In the genomic region with DNA sequence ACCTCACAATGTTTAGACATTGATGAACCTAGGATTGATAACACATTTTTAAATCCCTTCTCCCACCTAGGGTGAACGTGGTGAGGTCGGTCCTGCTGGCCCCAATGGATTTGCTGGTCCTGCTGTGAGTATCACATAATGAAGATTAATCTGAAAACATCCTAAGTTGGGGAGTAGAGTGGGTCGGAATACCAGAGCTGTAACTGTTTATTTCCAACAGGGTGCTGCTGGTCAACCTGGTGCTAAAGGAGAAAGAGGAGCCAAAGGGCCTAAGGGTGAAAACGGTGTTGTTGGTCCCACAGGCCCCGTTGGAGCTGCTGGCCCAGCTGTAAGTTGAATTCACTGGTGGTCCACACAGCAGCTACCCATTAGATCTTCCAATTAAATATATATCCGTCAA, we compare ENCODE assay signal across 15 cellular contexts. TPM values are rescaled to one million over a fixed set of nuclear protein-coding genes. Genes with fewer than 3 reads are reported as not detected.
DNase-seq lines count a peak whose midpoint lies in the region; ATAC-seq and TF ChIP-seq lines count a peak whose summit lies in the region.
"Had no signal": no experiment of that assay in that cellular context is flagged by ENCODE, and none has a peak within 500 bp of the region (broad histone marks: within the 10 kb centered on the region; RNA-seq: fewer than 3 reads in every experiment).

No MANE protein-coding gene starts in this region.

- no peaks in the 10 kb centered on the region for H3K9me2 ChIP-seq in hepatocyte (replicated peaks; ENCODE audit: insufficient read depth)

- H2AFZ ChIP-seq in IMR-90 (replicated peaks; ENCODE audit: low read length, poor library complexity) (no peak overlapping the region), hepatocyte (no peak overlapping the region)

- H3K9ac ChIP-seq in IMR-90 (ENCODE audit: low read depth, low read length): peak overlapping the region; percentile 42; the same call in 1 of the 2 replicates
- H3K9ac ChIP-seq: BLaER1 treated with 17β-estradiol and CSF1 and Interleukin-3, amounts not matched to agents 10 nM and 100 nM had no signal

- peak overlapping the region; percentile 5 for H2BK20ac ChIP-seq in IMR-90 (ENCODE audit: low read depth, low read length)

- dilution Hi-C loops in IMR-90 (cut with HindIII; ENCODE audit: low sequenced_read_pairs, unreplicated experiment): no loop called here

- TF ChIP-seq POLR2A in IMR-90 (IDR thresholded peaks at IDR 0.05; ENCODE audit: low read depth, low read length): no peak

- peak overlapping the region; percentile 86; the same call in 1 of the 2 replicates for H3K23ac ChIP-seq in IMR-90 (ENCODE audit: low read depth, low read length)

- ATAC-seq in IMR-90 (ENCODE audit: low read depth) (no peak), GM18873 (IDR thresholded peaks at IDR 0.05; ENCODE audit: low FRiP score, unreplicated experiment) (no peak)

- H3K36me3 ChIP-seq in IMR-90 (ENCODE audit: control insufficient read depth, insufficient read depth, low read length) (peaks cover 88% of the 10 kb centered on the region), hepatocyte (replicated peaks; ENCODE audit: insufficient read depth, low read depth) (peaks cover 3% of the 10 kb centered on the region), urinary bladder (ENCODE audit: insufficient read depth) (peaks cover 4% of the 10 kb centered on the region)
- H3K36me3 ChIP-seq: BLaER1 treated with 17β-estradiol and CSF1 and Interleukin-3, amounts not matched to agents 10 nM and 100 nM had no signal

- H3K79me1 ChIP-seq in IMR-90 (ENCODE audit: low read depth in 1 of 2, low read length in 2 of 2): peaks cover 41 to 49% of the 10 kb centered on the region in 2 experiments

- POLR2A ChIA-PET in IMR-90 (lab: Charles Lee; ENCODE audit: unreplicated experiment): no interaction called here

- H3K9me3 ChIP-seq in IMR-90 (ENCODE audit: control insufficient read depth, insufficient read depth, low read length) (no peaks in the 10 kb centered on the region), hepatocyte (ENCODE audit: low read depth) (no peaks in the 10 kb centered on the region)
- H3K9me3 ChIP-seq: BLaER1 treated with 17β-estradiol and CSF1 and Interleukin-3, amounts not matched to agents 10 nM and 100 nM had no signal

- peak overlapping the region; percentile 19; the same call in 1 of the 2 replicates for H3K56ac ChIP-seq in IMR-90 (ENCODE audit: extremely low read depth, insufficient read depth, low read length)

- CTCF ChIA-PET in IMR-90 (lab: Yijun Ruan, JAX): interaction anchor here (0.5 to 0.8 kb wide), 2 partner anchors 125 to 1717 kb away, joined by 3 to 5 read pairs; no protein-coding TSS in a partner anchor

- no peak for TF ChIP-seq CTCF in IMR-90 (conservative IDR thresholded peaks at IDR 0.05; ENCODE audit: low read depth, low read length)
- TF ChIP-seq CTCF in choroid plexus epithelial cell (conservative IDR thresholded peaks at IDR 0.05; ENCODE audit: low read depth, low read length): no peak
- TF ChIP-seq CTCF in hepatocyte (IDR thresholded peaks at IDR 0.05; ENCODE audit: poor library complexity): no peak

- intact Hi-C loops in IMR-90 (cut with micrococcal nuclease): no loop called here

- peak overlapping the region; percentile 9 for H4K5ac ChIP-seq in IMR-90 (ENCODE audit: low read depth, low read length)

- H3K4me3 ChIP-seq in IMR-90 (ENCODE audit: insufficient read depth, low read depth, low read length): no peak overlapping the region
- H3K4me3 ChIP-seq in choroid plexus epithelial cell (ENCODE audit: low read depth, low read length): no peak overlapping the region
- H3K4me3 ChIP-seq in hepatocyte: no peak overlapping the region
- H3K4me3 ChIP-seq in urinary bladder (ENCODE audit: low read depth, low read length): no peak overlapping the region
- H3K4me3 ChIP-seq: BLaER1 treated with 17β-estradiol and CSF1 and Interleukin-3, amounts not matched to agents 10 nM and 100 nM had no signal

- H3K27me3 ChIP-seq in IMR-90 (ENCODE audit: control insufficient read depth, insufficient read depth, low read length) (no peaks in the 10 kb centered on the region), hepatocyte (no peaks in the 10 kb centered on the region)
- H3K27me3 ChIP-seq: BLaER1 treated with 17β-estradiol and CSF1 and Interleukin-3, amounts not matched to agents 10 nM and 100 nM had no signal

- DNase-seq in IMR-90 (peak; percentile 35), choroid plexus epithelial cell (ENCODE audit: low read depth) (peak; percentile 38), hepatocyte (ENCODE audit: low spot score) (no peak), DMS53 treated with DMSO at 0.1 percent for 48 hours (lab: John Stamatoyannopoulos, UW; ENCODE audit: unreplicated experiment) (no peak), COLO829 (ENCODE audit: low spot score) (no peak)
- DNase-seq in activated effector memory CD4-positive, alpha-beta T cell treated with anti-CD3 and anti-CD28 coated beads, Interleukin-2, amount 50 U/mL, for 16 hours: no peak
- DNase-seq: H7, Karpas-422, NCI-H1436, NCI-H2029 treated with DMSO at 0.1 percent for 48 hours, NCI-H510A treated with DMSO at 0.1 percent for 48 hours, SHP77 treated with DMSO at 0.1 percent for 48 hours had no signal

- TF ChIP-seq RAD21 in IMR-90 (IDR thresholded peaks at IDR 0.05; ENCODE audit: low read length): no peak

- peak overlapping the region; percentile 99 for H2BK5ac ChIP-seq in IMR-90 (ENCODE audit: low read depth, low read length, poor library complexity, severe bottlenecking)

- H4K20me1 ChIP-seq in IMR-90 (ENCODE audit: insufficient read depth, low read length) (peaks cover 37% of the 10 kb centered on the region), hepatocyte (ENCODE audit: insufficient read depth, poor library complexity, severe bottlenecking) (peaks cover 28% of the 10 kb centered on the region)
- H4K20me1 ChIP-seq: BLaER1 treated with 17β-estradiol and CSF1 and Interleukin-3, amounts not matched to agents 10 nM and 100 nM had no signal

- peak overlapping the region; percentile 49 for H3K14ac ChIP-seq in IMR-90 (replicated peaks; ENCODE audit: low read depth, low read length)

- no TSS peak for BruUV-seq in IMR-90 (replicated peaks; lab: Mats Ljungman, UMichigan)

- H2AK9ac ChIP-seq in IMR-90 (replicated peaks; ENCODE audit: low read depth, low read length, poor library complexity): no peak overlapping the region

- H2BK120ac ChIP-seq in IMR-90 (ENCODE audit: low read depth, low read length): peak overlapping the region; percentile 52

- peaks cover 14% of the 10 kb centered on the region for H3K9me1 ChIP-seq in IMR-90 (ENCODE audit: insufficient read depth, low read length)

- H4K91ac ChIP-seq in IMR-90 (ENCODE audit: insufficient read depth, low read depth, low read length): peak overlapping the region; percentile 16

- H3K4me2 ChIP-seq in IMR-90 (ENCODE audit: low read depth, low read length): no peak overlapping the region
- no peak overlapping the region for H3K4me2 ChIP-seq in hepatocyte
- H3K4me2 ChIP-seq: BLaER1 treated with 17β-estradiol and CSF1 and Interleukin-3, amounts not matched to agents 10 nM and 100 nM had no signal

- H4K8ac ChIP-seq in IMR-90 (ENCODE audit: low read depth in 2 of 2, low read length in 2 of 2): peak overlapping the region; percentile 63 to 73; a peak in 2 of 4 replicates

- H3K79me2 ChIP-seq in hepatocyte: no peaks in the 10 kb centered on the region

- no CpG with 5 or more reads among the region's 6 CpGs for WGBS in IMR-90 (ENCODE audit: extremely low coverage in 2 of 2, insufficient read length in 1 of 2), 2 experiments
- WGBS in hepatocyte (ENCODE audit: low lambda C conversion rate, missing lambda C conversion rate): 83% methylated on average over 6 of the region's 6 CpGs
- WGBS in urinary bladder: 46% methylated on average over 6 of the region's 6 CpGs

- H3K4me1 ChIP-seq in IMR-90 (ENCODE audit: control insufficient read depth, insufficient read depth, low read length) (peaks cover 24% of the 10 kb centered on the region), hepatocyte (ENCODE audit: insufficient read depth) (peaks cover 14% of the 10 kb centered on the region), urinary bladder (ENCODE audit: insufficient read depth) (no peaks in the 10 kb centered on the region)
- H3K4me1 ChIP-seq: BLaER1 treated with 17β-estradiol and CSF1 and Interleukin-3, amounts not matched to agents 10 nM and 100 nM had no signal

- peak overlapping the region; percentile 29 for H3K18ac ChIP-seq in IMR-90 (ENCODE audit: low read depth, low read length)

- H2AK5ac ChIP-seq in IMR-90 (ENCODE audit: low read depth, low read length): peak overlapping the region; percentile 24; the same call in 1 of the 2 replicates

- H2BK15ac ChIP-seq in IMR-90 (ENCODE audit: low read depth, low read length): peak overlapping the region; percentile 12; the same call in 1 of the 3 replicates

- H3K27ac ChIP-seq in IMR-90 (ENCODE audit: insufficient read depth, low read length) (peak overlapping the region; percentile 81), hepatocyte (peak overlapping the region; percentile 55), urinary bladder (ENCODE audit: low read depth) (peak overlapping the region; percentile 59)
- H3K27ac ChIP-seq: BLaER1 treated with 17β-estradiol and CSF1 and Interleukin-3, amounts not matched to agents 10 nM and 100 nM had no signal

- in situ Hi-C loops in IMR-90 (cut with MboI; ENCODE audit: low sequenced_read_pairs): no loop called here

- peak overlapping the region; percentile 80 for H3K4ac ChIP-seq in IMR-90 (ENCODE audit: low read depth, low read length)

TF ChIP-seq in IMR-90, 13 proteins besides CTCF, POLR2A, EP300 and RAD21 (continues in another document):
- TF ChIP-seq RCOR1 (IDR thresholded peaks at IDR 0.05; ENCODE audit: insufficient replicate concordance, low read length) (no peak), NFE2L2 (IDR thresholded peaks at IDR 0.05; ENCODE audit: low read depth, low read length) (no peak)
- TF ChIP-seq, protein P1, sequence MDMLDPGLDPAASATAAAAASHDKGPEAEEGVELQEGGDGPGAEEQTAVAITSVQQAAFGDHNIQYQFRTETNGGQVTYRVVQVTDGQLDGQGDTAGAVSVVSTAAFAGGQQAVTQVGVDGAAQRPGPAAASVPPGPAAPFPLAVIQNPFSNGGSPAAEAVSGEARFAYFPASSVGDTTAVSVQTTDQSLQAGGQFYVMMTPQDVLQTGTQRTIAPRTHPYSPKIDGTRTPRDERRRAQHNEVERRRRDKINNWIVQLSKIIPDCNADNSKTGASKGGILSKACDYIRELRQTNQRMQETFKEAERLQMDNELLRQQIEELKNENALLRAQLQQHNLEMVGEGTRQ (IDR thresholded peaks at IDR 0.05; ENCODE audit: low read depth, low read length): no peak

RNA-seq across cellular contexts. Expression of a gene that starts 25.6 kb away (rescaled TPM):
- 1,211 and 1,351 TPM in 2 replicates for total RNA-seq in IMR-90 (2012; rRNA removed)
- 3,922 and 4,454 TPM in 2 replicates for polyA plus RNA-seq in IMR-90 (2012; rRNA removed)
- 4,367 and 7,099 TPM in 2 replicates for polyA plus RNA-seq in IMR-90 (2012; cell fraction: cytosol; rRNA removed)
- polyA plus RNA-seq in IMR-90 (2012; cell fraction: nucleus; rRNA removed; ENCODE audit: low replicate concordance): 4,818 and 7,550 TPM in 2 replicates
- total RNA-seq in hepatocyte: 1,011 and 1,836 TPM in 2 replicates
- 2,013 and 2,200 TPM in 2 replicates for polyA plus RNA-seq in hepatocyte
- total RNA-seq in urinary bladder: 11,897 TPM
- 1,063 TPM for polyA plus RNA-seq in urinary bladder

Comparison
In these comparisons a context has a peak if more than half of its experiments do, and no peak if none do; other contexts are left out.
1. DNase-seq: peak in IMR-90 (single experiment) and choroid plexus epithelial cell (single experiment); none in hepatocyte (single experiment), activated effector memory CD4-positive, alpha-beta T cell treated with anti-CD3 and anti-CD28 coated beads, Interleukin-2, amount 50 U/mL, for 16 hours (single experiment), DMS53 treated with DMSO at 0.1 percent for 48 hours (single experiment) and COLO829 (single experiment).
2. Peak in every context shown above with its lines, with median percentiles within 50 percentile points of each other: H3K27ac ChIP-seq.